Comparison of ENCODE assay signal across 8 cellular contexts in the genomic region with DNA sequence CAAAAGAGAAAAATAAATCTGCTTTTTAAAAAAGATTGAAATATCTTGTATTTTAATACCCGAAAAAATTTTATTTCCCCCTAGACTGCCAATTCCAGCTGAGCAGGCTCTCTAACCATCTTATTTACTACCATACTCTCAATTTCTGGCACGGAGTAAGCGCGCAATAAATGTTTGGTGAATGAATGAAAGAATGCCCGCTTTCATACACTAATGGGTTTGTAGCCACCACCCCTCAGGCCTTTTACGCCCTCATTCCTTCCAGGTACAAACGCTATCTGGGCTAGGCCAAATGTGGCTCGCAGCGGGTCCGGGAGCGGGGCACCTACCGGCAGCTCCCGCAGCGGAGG. TPM values are rescaled to one million over a fixed set of nuclear protein-coding genes. Genes with fewer than 3 reads are reported as not detected.
A peak's percentile ranks its signal among the peaks of the same experiment; 100 is the strongest.
DNase-seq lines count a peak whose midpoint lies in the region; ATAC-seq, FAIRE-seq and TF ChIP-seq lines count a peak whose summit lies in the region.

No MANE protein-coding gene starts in this region.

- TF ChIP-seq EP300 in K562 (IDR thresholded peaks at IDR 0.05; ENCODE audit: low read length): no peak

- no TSS peak for BruUV-seq in K562 (replicated peaks; lab: Mats Ljungman, UMichigan)

- H3K36me3 ChIP-seq in BJ (ENCODE audit: control insufficient read depth, insufficient read depth, low read length) (peaks cover 8% of the 10 kb centered on the region), K562 (ENCODE audit: control insufficient read depth, insufficient read depth, low read length) (no peaks in the 10 kb centered on the region), mesendoderm (ENCODE audit: control insufficient read depth, insufficient read depth, low read length) (no peaks in the 10 kb centered on the region)

- H4K8ac ChIP-seq in mesendoderm (ENCODE audit: low read depth, low read length): peak overlapping the region; percentile 87

- intact Hi-C loops in K562 (cut with micrococcal nuclease): no loop called here

- peak overlapping the region; percentile 56 to 92 for H3K9ac ChIP-seq in K562 (ENCODE audit: insufficient read depth in 1 of 2, low read depth in 2 of 2, low read length in 2 of 2)
- H3K9ac ChIP-seq in mesendoderm (ENCODE audit: low read length): peak overlapping the region; percentile 91

- no peak for DNase-seq in BJ (ENCODE audit: low read depth)
- no peak for DNase-seq in HFF-Myc (ENCODE audit: extremely low read depth, low read depth)
- DNase-seq in K562 (ENCODE audit: extremely low read depth in 1 of 4, low spot score in 3 of 4): no peak
- DNase-seq in mesendoderm: no peak
- no peak for DNase-seq in COR-L47 (lab: John Stamatoyannopoulos, UW)
- no peak for DNase-seq in NK-92 treated with Interleukin-12 subunit alpha and Interleukin-12 subunit beta, amount 100 ng/mL, for 24 hours (lab: John Stamatoyannopoulos, UW)

- no peak overlapping the region for H4K5ac ChIP-seq in mesendoderm (ENCODE audit: low read length)

- peak overlapping the region; percentile 93 for H3K56ac ChIP-seq in mesendoderm (ENCODE audit: low read length)

- no peak for TF ChIP-seq RAD21 in K562 (CRISPR knock-in tag; conservative IDR thresholded peaks at IDR 0.05 in 1 of 2, IDR thresholded peaks at IDR 0.05 in 1 of 2)

- peak overlapping the region; percentile 92 for H3K18ac ChIP-seq in mesendoderm (ENCODE audit: low read length)

- TF ChIP-seq CTCF in BJ (IDR thresholded peaks at IDR 0.05; ENCODE audit: insufficient read depth, low read depth, low read length) (no peak), HFF-Myc (IDR thresholded peaks at IDR 0.05; ENCODE audit: low read depth, low read length, missing control alignments) (no peak), K562 (IDR thresholded peaks at IDR 0.05 in 2 of 3, conservative IDR thresholded peaks at IDR 0.05 in 1 of 3; ENCODE audit: insufficient read depth in 2 of 3, low read depth in 1 of 3, low read length in 3 of 3) (no peak)

- peak overlapping the region; percentile 58 for H3K4me3 ChIP-seq in BJ (ENCODE audit: low read depth, low read length)
- peak overlapping the region; percentile 65 for H3K4me3 ChIP-seq in HFF-Myc (replicated peaks; ENCODE audit: low read depth, low read length)
- peak overlapping the region; percentile 52 for H3K4me3 ChIP-seq in K562
- peak overlapping the region; percentile 80 for H3K4me3 ChIP-seq in mesendoderm (ENCODE audit: low read length)

- under 1% methylated on average over 9 of the region's 14 CpGs for WGBS in K562 (ENCODE audit: insufficient coverage, low coverage, missing lambda C conversion rate)
- no CpG with 5 or more reads among the region's 14 CpGs for WGBS in mesendoderm (ENCODE audit: extremely low coverage, insufficient coverage, low lambda C conversion rate)

- H3K27ac ChIP-seq in K562 (ENCODE audit: extremely low read depth, low read depth, low read length) (no peak overlapping the region; the same call in 2 of the 3 replicates), mesendoderm (ENCODE audit: low read depth, low read length) (no peak overlapping the region)

- POLR2A ChIA-PET in BJ (lab: Charles Lee): interaction anchor here (0.7 to 1.1 kb wide), 2 partner anchors 17 to 70 kb away, joined by 4 to 5 read pairs; no protein-coding TSS in a partner anchor
- POLR2A ChIA-PET in K562 (lab: Yijun Ruan, JAX): interaction anchor here (0.6 kb wide), 3 partner anchors 70 to 304 kb away, joined by 3 to 4 read pairs (median 3); no protein-coding TSS in a partner anchor

- H2BK120ac ChIP-seq in mesendoderm (ENCODE audit: low read depth, low read length): no peak overlapping the region

- H3K4me2 ChIP-seq in K562 (ENCODE audit: insufficient read depth, low read length): peak overlapping the region; percentile 78
- H3K4me2 ChIP-seq in mesendoderm (ENCODE audit: low read length): peak overlapping the region; percentile 95

- H3K27me3 ChIP-seq in BJ (ENCODE audit: control insufficient read depth, insufficient read depth, low read length) (no peaks in the 10 kb centered on the region), K562 (ENCODE audit: control insufficient read depth in 2 of 2, insufficient read depth in 2 of 2, low read length in 2 of 2) (no peaks in the 10 kb centered on the region), mesendoderm (ENCODE audit: insufficient read depth, low read length, poor library complexity) (no peaks in the 10 kb centered on the region)

- H2BK5ac ChIP-seq in mesendoderm (ENCODE audit: low read length): no peak overlapping the region

- ATAC-seq in K562: no peak
- no peak for ATAC-seq in HG02981 (IDR thresholded peaks at IDR 0.05; ENCODE audit: unreplicated experiment)
- no peak for ATAC-seq in esophagus mucosa

- CTCF ChIA-PET in BJ (lab: Yijun Ruan, JAX): interaction anchor here (1.0 kb wide), 1 partner anchor 16 kb away, joined by 7 read pairs; no protein-coding TSS in a partner anchor
- CTCF ChIA-PET in K562 (lab: Yijun Ruan, JAX; ENCODE audit: low intra/inter-chr PET ratio): no interaction called here

- no peaks in the 10 kb centered on the region for H3K9me1 ChIP-seq in K562 (ENCODE audit: control insufficient read depth, insufficient read depth, low read length)

- no peaks in the 10 kb centered on the region; the same call in 1 of the 2 replicates for H4K20me1 ChIP-seq in K562 (replicated peaks; ENCODE audit: control insufficient read depth, insufficient read depth, low read length)

- TF ChIP-seq POLR2A in K562 (conservative IDR thresholded peaks at IDR 0.05): no peak

- H2AFZ ChIP-seq in K562 (ENCODE audit: low read depth, low read length): peak overlapping the region; percentile 79

- no peaks in the 10 kb centered on the region for H3K79me1 ChIP-seq in mesendoderm (ENCODE audit: low read length)

- peaks cover 3 to 22% of the 10 kb centered on the region in 2 experiments; a peak in 3 of 5 replicates for H3K4me1 ChIP-seq in K562 (replicated peaks in 1 of 2; ENCODE audit: control insufficient read depth in 2 of 2, insufficient read depth in 2 of 2, low read length in 2 of 2)
- no peaks in the 10 kb centered on the region for H3K4me1 ChIP-seq in mesendoderm (ENCODE audit: control insufficient read depth, low read depth, low read length)

- H3K9me3 ChIP-seq in K562 (replicated peaks; ENCODE audit: control insufficient read depth, insufficient read depth, low read depth, low read length): no peaks in the 10 kb centered on the region

- H2AK5ac ChIP-seq in mesendoderm (ENCODE audit: low read length): no peak overlapping the region

- no peak for FAIRE-seq in K562 (lab: Jason Lieb, UNC)

- H2BK15ac ChIP-seq in mesendoderm (replicated peaks; ENCODE audit: low read depth): no peak overlapping the region

- H3K4ac ChIP-seq in mesendoderm (ENCODE audit: low read depth, low read length): no peak overlapping the region

- in situ Hi-C loops in K562 (cut with MboI): no loop called here

- H3K23ac ChIP-seq in mesendoderm (ENCODE audit: low read length): no peak overlapping the region

- no peaks in the 10 kb centered on the region for H3K79me2 ChIP-seq in K562 (ENCODE audit: control insufficient read depth, insufficient read depth, low read length)
- no peaks in the 10 kb centered on the region for H3K79me2 ChIP-seq in mesendoderm (ENCODE audit: control insufficient read depth, insufficient read depth, low read length)

RNA-seq across cellular contexts. Expression of gene PLD2, which starts 0.6 kb away (rescaled TPM):
- polyA plus RNA-seq in BJ (2011; rRNA removed): 24.0 and 34.1 TPM in 2 replicates
- 26.1 and 32.8 TPM in 2 replicates for polyA minus RNA-seq in BJ (2011; rRNA and poly(A)+ RNA removed)
- 21.7 and 42.4 TPM in 2 replicates for total RNA-seq in K562 (2011; cell fraction: chromatin; rRNA removed; ENCODE audit: low replicate concordance)
- 23.4 and 23.7 TPM in 2 replicates for total RNA-seq in K562 (2011; cell fraction: nucleolus; rRNA removed)
- 14.7 and 16.0 TPM in 2 replicates for total RNA-seq in K562 (2011; cell fraction: nucleoplasm; rRNA removed)
- 4.2 and 6.9 TPM in 2 replicates for total RNA-seq in K562 (2014; rRNA removed)
- total RNA-seq in K562 (2014; rRNA removed; fragmentation: Illumina TruSeq; extraction: Trizol): 2.0 and 2.7 TPM in 2 replicates
- 2.9 and 3.4 TPM in 2 replicates for total RNA-seq in K562 (2015; rRNA removed; fragmentation: Illumina TruSeq; extraction: Trizol)
- 6.7 and 7.5 TPM in 2 replicates for total RNA-seq in K562 (2021)
- 3.2 and 4.9 TPM in 2 replicates for polyA plus RNA-seq in K562 (2011; rRNA removed)
- 2.3 and 3.6 TPM in 2 replicates for polyA plus RNA-seq in K562 (2011; cell fraction: cytosol; rRNA removed)
- polyA plus RNA-seq in K562 (2011; cell fraction: nucleus; rRNA removed): 17.5 and 24.8 TPM in 2 replicates
- 4.0 and 6.4 TPM in 2 replicates for polyA plus RNA-seq in K562 (2012)
- 3.3 and 4.8 TPM in 2 replicates for polyA plus RNA-seq in K562 (2014; fragmentation: Illumina TruSeq; extraction: Trizol)
- polyA plus RNA-seq in K562 (2014; fragmentation: Nextera tagmentation; extraction: Ambion mirVana): under 1 TPM; 0.20 to 0.27 TPM
- 3.7 and 5.2 TPM in 2 replicates for polyA plus RNA-seq in K562 (2014; rRNA removed)
- 2.9 and 3.3 TPM in 2 replicates for polyA minus RNA-seq in K562 (2011; rRNA and poly(A)+ RNA removed)
- 1.6 and 2.5 TPM in 2 replicates for polyA minus RNA-seq in K562 (2011; cell fraction: cytosol; rRNA and poly(A)+ RNA removed)
- 3.0 and 4.4 TPM in 2 replicates for polyA minus RNA-seq in K562 (2011; cell fraction: nucleus; rRNA and poly(A)+ RNA removed)
- polyA plus RNA-seq in mesendoderm (2013, experiment 1 of 2): 15.8 TPM
- 17.0 TPM for polyA plus RNA-seq in mesendoderm (2013, experiment 2 of 2)
- total RNA-seq in esophagus mucosa: 117 TPM

RNA-seq across cellular contexts. Expression of gene PSMB6, which starts 10.4 kb away (rescaled TPM):
- 222 and 289 TPM in 2 replicates for polyA plus RNA-seq in BJ (2011; rRNA removed)
- polyA minus RNA-seq in BJ (2011; rRNA and poly(A)+ RNA removed): 105 and 157 TPM in 2 replicates
- total RNA-seq in K562 (2011; cell fraction: chromatin; rRNA removed; ENCODE audit: low replicate concordance): 19.0 and 41.6 TPM in 2 replicates
- total RNA-seq in K562 (2011; cell fraction: nucleolus; rRNA removed): 45.5 and 47.4 TPM in 2 replicates
- 33.1 and 37.2 TPM in 2 replicates for total RNA-seq in K562 (2011; cell fraction: nucleoplasm; rRNA removed)
- total RNA-seq in K562 (2014; rRNA removed): 209 and 307 TPM in 2 replicates
- 132 and 163 TPM in 2 replicates for total RNA-seq in K562 (2014; rRNA removed; fragmentation: Illumina TruSeq; extraction: Trizol)
- total RNA-seq in K562 (2015; rRNA removed; fragmentation: Illumina TruSeq; extraction: Trizol): 196 and 197 TPM in 2 replicates
- 153 and 159 TPM in 2 replicates for total RNA-seq in K562 (2021)
- polyA plus RNA-seq in K562 (2011; rRNA removed): 185 TPM in 2 replicates
- polyA plus RNA-seq in K562 (2011; cell fraction: cytosol; rRNA removed): 318 and 400 TPM in 2 replicates
- 79.5 and 80.2 TPM in 2 replicates for polyA plus RNA-seq in K562 (2011; cell fraction: nucleus; rRNA removed)
- polyA plus RNA-seq in K562 (2012): 133 and 216 TPM in 2 replicates
- polyA plus RNA-seq in K562 (2014; fragmentation: Illumina TruSeq; extraction: Trizol): 245 and 270 TPM in 2 replicates
- 100 to 1,000 TPM; 345 to 553 TPM for polyA plus RNA-seq in K562 (2014; fragmentation: Nextera tagmentation; extraction: Ambion mirVana)
- polyA plus RNA-seq in K562 (2014; rRNA removed): 184 and 265 TPM in 2 replicates
- 126 and 163 TPM in 2 replicates for polyA minus RNA-seq in K562 (2011; rRNA and poly(A)+ RNA removed)
- polyA minus RNA-seq in K562 (2011; cell fraction: cytosol; rRNA and poly(A)+ RNA removed): 54.0 and 69.1 TPM in 2 replicates
- polyA minus RNA-seq in K562 (2011; cell fraction: nucleus; rRNA and poly(A)+ RNA removed): 11.4 and 18.9 TPM in 2 replicates
- polyA plus RNA-seq in mesendoderm (2013, experiment 1 of 2): 350 TPM
- 348 TPM for polyA plus RNA-seq in mesendoderm (2013, experiment 2 of 2)
- total RNA-seq in esophagus mucosa: 131 TPM

RNA-seq across cellular contexts. Expression of gene GLTPD2, which starts 17.6 kb away (rescaled TPM):
- polyA plus RNA-seq in BJ (2011; rRNA removed) (not detected in 2 replicates), K562 (2011; rRNA removed) (not detected in 2 replicates), K562 (2014; fragmentation: Illumina TruSeq; extraction: Trizol) (not detected in 2 replicates), K562 (2014; fragmentation: Nextera tagmentation; extraction: Ambion mirVana) (not detected), K562 (2014; rRNA removed) (not detected in 2 replicates)
- not detected in 2 replicates for polyA minus RNA-seq in BJ (2011; rRNA and poly(A)+ RNA removed)
- not detected in 2 replicates for total RNA-seq in K562 (2011; cell fraction: chromatin; rRNA removed; ENCODE audit: low replicate concordance)
- total RNA-seq in K562 (2011; cell fraction: nucleolus; rRNA removed): not detected in 2 replicates
- not detected in 2 replicates for total RNA-seq in K562 (2011; cell fraction: nucleoplasm; rRNA removed)
- total RNA-seq in K562 (2014; rRNA removed) (not detected in 2 replicates), K562 (2014; rRNA removed; fragmentation: Illumina TruSeq; extraction: Trizol) (not detected in 2 replicates), K562 (2015; rRNA removed; fragmentation: Illumina TruSeq; extraction: Trizol) (not detected in 2 replicates), K562 (2021) (not detected in 2 replicates), esophagus mucosa (not detected)
- not detected in 2 replicates for polyA plus RNA-seq in K562 (2011; cell fraction: cytosol; rRNA removed)
- not detected in 2 replicates for polyA plus RNA-seq in K562 (2011; cell fraction: nucleus; rRNA removed)
- polyA plus RNA-seq in K562 (2012): 0.12 and 0.22 TPM in 2 replicates
- polyA minus RNA-seq in K562 (2011; rRNA and poly(A)+ RNA removed): not detected in 2 replicates
- polyA minus RNA-seq in K562 (2011; cell fraction: cytosol; rRNA and poly(A)+ RNA removed): not detected in 2 replicates
- not detected in 2 replicates for polyA minus RNA-seq in K562 (2011; cell fraction: nucleus; rRNA and poly(A)+ RNA removed)
- polyA plus RNA-seq in mesendoderm (2013, experiment 1 of 2): not detected
- polyA plus RNA-seq in mesendoderm (2013, experiment 2 of 2): 0.04 TPM

RNA-seq across cellular contexts. Expression of gene VMO1, which starts 20.2 kb away (rescaled TPM):
- polyA plus RNA-seq in BJ (2011; rRNA removed) (0.27 and 0.92 TPM in 2 replicates), K562 (2011; rRNA removed) (not detected in 2 replicates), K562 (2014; fragmentation: Illumina TruSeq; extraction: Trizol) (not detected in 2 replicates), K562 (2014; fragmentation: Nextera tagmentation; extraction: Ambion mirVana) (not detected), K562 (2014; rRNA removed) (not detected in 2 replicates)
- not detected in 2 replicates for polyA minus RNA-seq in BJ (2011; rRNA and poly(A)+ RNA removed)
- not detected in 2 replicates for total RNA-seq in K562 (2011; cell fraction: chromatin; rRNA removed; ENCODE audit: low replicate concordance)
- total RNA-seq in K562 (2011; cell fraction: nucleolus; rRNA removed): not detected in 2 replicates
- total RNA-seq in K562 (2011; cell fraction: nucleoplasm; rRNA removed): not detected in 2 replicates
- total RNA-seq in K562 (2014; rRNA removed) (0.41 TPM in 1 of 2 replicates, not detected in the other), K562 (2014; rRNA removed; fragmentation: Illumina TruSeq; extraction: Trizol) (not detected in 2 replicates), K562 (2015; rRNA removed; fragmentation: Illumina TruSeq; extraction: Trizol) (not detected in 2 replicates), K562 (2021) (0.31 TPM in 1 of 2 replicates, not detected in the other), esophagus mucosa (2.3 TPM)
- polyA plus RNA-seq in K562 (2011; cell fraction: cytosol; rRNA removed): 0.15 and 0.39 TPM in 2 replicates
- 0.24 TPM in 1 of 2 replicates, not detected in the other for polyA plus RNA-seq in K562 (2011; cell fraction: nucleus; rRNA removed)
- 0.30 TPM in 1 of 2 replicates, not detected in the other for polyA plus RNA-seq in K562 (2012)
- polyA minus RNA-seq in K562 (2011; rRNA and poly(A)+ RNA removed): not detected in 2 replicates
- not detected in 2 replicates for polyA minus RNA-seq in K562 (2011; cell fraction: cytosol; rRNA and poly(A)+ RNA removed)
- not detected in 2 replicates for polyA minus RNA-seq in K562 (2011; cell fraction: nucleus; rRNA and poly(A)+ RNA removed)
- polyA plus RNA-seq in mesendoderm (2013, experiment 1 of 2): 0.13 TPM
- 0.17 TPM for polyA plus RNA-seq in mesendoderm (2013, experiment 2 of 2)
